ENCODE assay signal across 11 cellular contexts in genomic region chr7:100272538-100272902, GRCh38. TPM values are rescaled to one million over a fixed set of nuclear protein-coding genes. Genes with fewer than 3 reads are reported as not detected.
DNase-seq lines count a peak whose midpoint lies in the region; TF ChIP-seq lines count a peak whose summit lies in the region.
"Not testable (repeated sequence)": the region's sequence is repeated elsewhere in the genome, so short reads cannot be mapped to it uniquely, and the experiment has no call there.
"Had no signal": no experiment of that assay in that cellular context is flagged by ENCODE, and none has a peak within 500 bp of the region (broad histone marks: within the 10 kb centered on the region; RNA-seq: fewer than 3 reads in every experiment).

No MANE protein-coding gene starts in this region.

- TF ChIP-seq CTCF in MM.1S (IDR thresholded peaks at IDR 0.05; ENCODE audit: low read length); MCF 10A (IDR thresholded peaks at IDR 0.05; ENCODE audit: unreplicated experiment); foreskin fibroblast (IDR thresholded peaks at IDR 0.05; ENCODE audit: low read depth, low read length); vagina (IDR thresholded peaks at IDR 0.05): not testable (repeated sequence)

- CTCF ChIA-PET in activated CD4-positive, alpha-beta memory T cell treated with anti-CD3 and anti-CD28 coated beads for 36 hours (lab: Charles Lee) = interaction anchor here (1.1 to 1.5 kb wide), 3 partner anchors 51 to 140 kb away, joined by 5 to 7 read pairs (median 6); no protein-coding TSS in a partner anchor
- CTCF ChIA-PET in MCF 10A (lab: Yijun Ruan, JAX) = interaction anchor here (1.0 kb wide), 1 partner anchor 75 kb away, joined by 3 read pairs; no protein-coding TSS in a partner anchor

- not testable (repeated sequence) for TF ChIP-seq POLR2A in vagina (IDR thresholded peaks at IDR 0.05)

- not testable (repeated sequence) for H3K9me2 ChIP-seq in MM.1S (replicated peaks; ENCODE audit: insufficient read depth, low read length)

- H3F3A ChIP-seq in MM.1S (ENCODE audit: insufficient read depth, low read length) = not testable (repeated sequence)

- BruUV-seq in MCF 10A (replicated peaks; lab: Mats Ljungman, UMichigan) = not testable (repeated sequence)

- H3K9me3 Mint-ChIP-seq in activated CD4-positive, alpha-beta memory T cell treated with anti-CD3 and anti-CD28 coated beads for 36 hours; MCF 10A (ENCODE audit: unreplicated experiment): not testable (repeated sequence)

- POLR2A ChIA-PET in activated CD4-positive, alpha-beta memory T cell treated with anti-CD3 and anti-CD28 coated beads for 36 hours (lab: Charles Lee) = interaction anchor here (0.7 to 1.3 kb wide), 2 partner anchors 51 to 156 kb away, joined by 3 to 5 read pairs; partner anchors contain the start of genes MEPCE and ZCWPW1
- POLR2A ChIA-PET in MCF 10A (lab: Yijun Ruan, JAX) = interaction anchor here (0.9 to 1.7 kb wide), 4 partner anchors 25 to 155 kb away, joined by 3 to 6 read pairs (median 4); no protein-coding TSS in a partner anchor

- not testable (repeated sequence) for H3K9me3 ChIP-seq in MM.1S (replicated peaks; ENCODE audit: insufficient read depth, low read length); mononuclear cell (ENCODE audit: low read depth, low read length); vagina

- not testable (repeated sequence) for H3K36me3 ChIP-seq in MM.1S (replicated peaks; ENCODE audit: insufficient read depth, low read length); vagina

- not testable (repeated sequence) for H3K27ac ChIP-seq in MM.1S (ENCODE audit: low read length)
- H3K27ac ChIP-seq in vagina = peak overlapping the region; percentile 73

- H3K79me2 ChIP-seq in MM.1S (ENCODE audit: low read length) = peaks cover 33% of the 10 kb centered on the region

- intact Hi-C loops in activated CD4-positive, alpha-beta memory T cell treated with anti-CD3 and anti-CD28 coated beads for 36 hours (cut with micrococcal nuclease) = loop anchor here (5.0 to 10.0 kb wide), 3 partner anchors 50 to 95 kb away; no protein-coding TSS in a partner anchor
- intact Hi-C loops in MCF 10A (cut with micrococcal nuclease); vagina (cut with DNase I): not testable (repeated sequence)

- H2AFZ ChIP-seq in MM.1S (ENCODE audit: low read length) = peak overlapping the region; percentile 71

- not testable (repeated sequence) for H3K4me1 ChIP-seq in MM.1S (ENCODE audit: low read length)
- peaks cover 22% of the 10 kb centered on the region for H3K4me1 ChIP-seq in mononuclear cell (ENCODE audit: insufficient read depth, low read length)
- peaks cover 22% of the 10 kb centered on the region for H3K4me1 ChIP-seq in vagina

- H3K27ac Mint-ChIP-seq in activated CD4-positive, alpha-beta memory T cell treated with anti-CD3 and anti-CD28 coated beads for 36 hours; MCF 10A (ENCODE audit: low read depth, unreplicated experiment): not testable (repeated sequence)

- peak overlapping the region; percentile 76; the same call in 1 of the 2 replicates for H3K4me2 ChIP-seq in MM.1S (ENCODE audit: low read depth, low read length)

- H3K27me3 Mint-ChIP-seq in activated CD4-positive, alpha-beta memory T cell treated with anti-CD3 and anti-CD28 coated beads for 36 hours; MCF 10A (ENCODE audit: insufficient read depth, unreplicated experiment): not testable (repeated sequence)

- not testable (repeated sequence) for H3K4me1 Mint-ChIP-seq in activated CD4-positive, alpha-beta memory T cell treated with anti-CD3 and anti-CD28 coated beads for 36 hours (ENCODE audit: low read depth); MCF 10A (ENCODE audit: insufficient read depth, unreplicated experiment)

- peak overlapping the region; percentile 71 for H3K4me3 Mint-ChIP-seq in activated CD4-positive, alpha-beta memory T cell treated with anti-CD3 and anti-CD28 coated beads for 36 hours
- H3K4me3 Mint-ChIP-seq in MCF 10A (ENCODE audit: unreplicated experiment) = peak overlapping the region; percentile 67

- H3K4me3 ChIP-seq in GM08714 (ENCODE audit: low read length) (peak overlapping the region; percentile 69; the same call in 1 of the 2 replicates), MM.1S (ENCODE audit: low read length) (peak overlapping the region; percentile 53), foreskin fibroblast (ENCODE audit: low read depth in 1 of 2, low read length in 2 of 2) (peak overlapping the region; percentile 55 to 66), mononuclear cell (ENCODE audit: low read length) (peak overlapping the region; percentile 49), skeletal muscle cell (ENCODE audit: low read depth, low read length) (peak overlapping the region; percentile 57), vagina (peak overlapping the region; percentile 77 to 90)

- peak overlapping the region; percentile 50; the same call in 1 of the 2 replicates for H3K9ac ChIP-seq in MM.1S (ENCODE audit: low read length)

- not testable (repeated sequence) for H3K27me3 ChIP-seq in MM.1S (replicated peaks; ENCODE audit: insufficient read depth, low read length); mononuclear cell (ENCODE audit: insufficient read depth, low read length); vagina

- not testable (repeated sequence) for H4K20me1 ChIP-seq in MM.1S (ENCODE audit: insufficient read depth, low read length)

- DNase-seq in MM.1S; activated CD4-positive, alpha-beta memory T cell treated with anti-CD3 and anti-CD28 coated beads for 36 hours; MCF 10A (ENCODE audit: unreplicated experiment); foreskin fibroblast; skeletal muscle cell (ENCODE audit: low read depth); vagina (ENCODE audit: extremely low spot score in 2 of 2): not testable (repeated sequence)

- not testable (repeated sequence) for H3K36me3 Mint-ChIP-seq in activated CD4-positive, alpha-beta memory T cell treated with anti-CD3 and anti-CD28 coated beads for 36 hours; MCF 10A (ENCODE audit: insufficient read depth, unreplicated experiment)

RNA-seq across cellular contexts. Expression of gene SPDYE3, which starts 35.0 kb away (rescaled TPM):
- total RNA-seq in activated CD4-positive, alpha-beta memory T cell treated with anti-CD3 and anti-CD28 coated beads for 36 hours = not detected
- total RNA-seq in MCF 10A (2022) (not detected in 2 replicates), mononuclear cell (under 0.01 TPM), vagina (not detected)
- total RNA-seq: frontal cortex, mucosa of descending colon, NCI-H460 had no signal

RNA-seq across cellular contexts. Expression of gene PVRIG, which starts 52.8 kb away (rescaled TPM):
- total RNA-seq in activated CD4-positive, alpha-beta memory T cell treated with anti-CD3 and anti-CD28 coated beads for 36 hours = 10 to 100 TPM; 21.0 to 21.2 TPM
- total RNA-seq in MCF 10A (2022) = 0.74 TPM in 1 of 2 replicates, not detected in the other
- total RNA-seq in mononuclear cell = 13.9 TPM
- 1.7 TPM for total RNA-seq in vagina
- total RNA-seq: frontal cortex, NCI-H460 had no signal
